8 cellular contexts compared by ENCODE assay signal in the genomic region with DNA sequence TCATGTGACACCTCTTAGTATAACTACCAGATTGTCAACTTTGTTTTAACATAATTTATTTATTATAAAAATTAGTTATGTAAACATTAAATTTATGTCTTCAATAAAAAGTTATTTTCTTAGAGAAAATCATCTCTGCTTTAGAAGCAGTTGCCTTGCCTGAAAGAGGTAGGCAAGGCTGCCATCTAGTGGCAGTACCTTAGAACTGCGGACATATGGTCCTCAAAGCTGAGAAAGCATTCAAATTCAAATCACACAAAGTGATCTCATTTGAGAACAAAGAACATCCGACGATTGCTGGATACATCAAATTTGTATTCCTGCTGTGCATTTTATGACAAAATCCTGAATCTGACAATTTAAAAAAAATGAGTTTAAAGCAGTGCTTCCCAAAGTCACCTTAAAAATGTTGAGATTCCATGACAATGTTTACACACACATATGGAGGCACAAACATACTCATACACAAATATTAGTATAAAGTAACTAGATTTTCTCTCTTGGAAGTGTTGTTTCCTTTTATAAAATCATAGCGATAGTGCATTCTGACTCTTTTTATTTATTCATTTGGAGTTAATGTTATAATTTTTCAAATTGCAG.
A peak's percentile ranks its signal among the peaks of the same experiment; 100 is the strongest.
DNase-seq lines count a peak whose midpoint lies in the region; ATAC-seq and TF ChIP-seq lines count a peak whose summit lies in the region.

No MANE protein-coding gene starts in this region.

- H3K4me3 ChIP-seq in DND-41 (ENCODE audit: low read depth in 1 of 2, low read length in 2 of 2): no peak overlapping the region
- H3K4me3 ChIP-seq in OCI-LY7 (ENCODE audit: low read depth, low read length, poor library complexity, severe bottlenecking): no peak overlapping the region

- H3K36me3 ChIP-seq in DND-41 (ENCODE audit: insufficient read depth, low read length): no peaks in the 10 kb centered on the region
- H3K36me3 ChIP-seq in OCI-LY7 (ENCODE audit: insufficient read depth, low read length): no peaks in the 10 kb centered on the region

- no peaks in the 10 kb centered on the region for H3K27me3 ChIP-seq in DND-41 (ENCODE audit: insufficient read depth, low read length, poor library complexity)

- CTCF ChIA-PET in OCI-LY7 (lab: Charles Lee; ENCODE audit: unreplicated experiment): interaction anchor here (0.6 to 1.0 kb wide), 2 partner anchors 820 to 1028 kb away, joined by 3 read pairs; no protein-coding TSS in a partner anchor

- H3K79me2 ChIP-seq in DND-41 (ENCODE audit: insufficient read depth, low read length) (no peaks in the 10 kb centered on the region), OCI-LY7 (ENCODE audit: insufficient read depth, low read depth, low read length) (no peaks in the 10 kb centered on the region)

- no peaks in the 10 kb centered on the region for H4K20me1 ChIP-seq in DND-41 (ENCODE audit: insufficient read depth, low read length)
- H4K20me1 ChIP-seq in OCI-LY7 (ENCODE audit: insufficient read depth, low read length): no peaks in the 10 kb centered on the region

- H3K4me2 ChIP-seq in DND-41 (ENCODE audit: insufficient read depth, low read length): no peak overlapping the region
- no peak overlapping the region for H3K4me2 ChIP-seq in OCI-LY7 (ENCODE audit: low read length)

- intact Hi-C loops in OCI-LY7 (cut with micrococcal nuclease; ENCODE audit: unreplicated experiment) (loop anchor here (5.0 kb wide), 1 partner anchor 1029 kb away; no protein-coding TSS in a partner anchor), left ventricle myocardium superior (cut with micrococcal nuclease) (loop anchor here (10.0 kb wide), 1 partner anchor 1031 kb away; no protein-coding TSS in a partner anchor)

- no peak overlapping the region for H3K4me3 Mint-ChIP-seq in activated naive CD8-positive, alpha-beta T cell treated with anti-CD3 and anti-CD28 coated beads, Interleukin-2, amount 50 U/mL, for 24 hours

- H3K27me3 Mint-ChIP-seq in activated naive CD8-positive, alpha-beta T cell treated with anti-CD3 and anti-CD28 coated beads, Interleukin-2, amount 50 U/mL, for 24 hours: no peaks in the 10 kb centered on the region

- TF ChIP-seq CTCF in DND-41 (IDR thresholded peaks at IDR 0.05; ENCODE audit: borderline replicate concordance, extremely low read depth, low read length, poor library complexity, severe bottlenecking): peak; percentile 89
- TF ChIP-seq CTCF in OCI-LY7 (conservative IDR thresholded peaks at IDR 0.05; ENCODE audit: low read length): peak; percentile 88

- H3K9me3 ChIP-seq in DND-41 (ENCODE audit: insufficient read depth, low read length, severe bottlenecking) (no peaks in the 10 kb centered on the region), OCI-LY7 (ENCODE audit: low read length) (no peaks in the 10 kb centered on the region)

- no peak overlapping the region for H3K9ac ChIP-seq in DND-41 (ENCODE audit: low read depth, low read length)

- H2AFZ ChIP-seq in DND-41 (ENCODE audit: low read depth, low read length) (no peak overlapping the region), OCI-LY7 (ENCODE audit: low read length) (no peak overlapping the region)

- peak; percentile 56 for DNase-seq in DND-41
- DNase-seq in OCI-LY7 (ENCODE audit: low spot score): peak; percentile 56
- peak; percentile 42 for DNase-seq in activated naive CD8-positive, alpha-beta T cell treated with anti-CD3 and anti-CD28 coated beads, Interleukin-2, amount 50 U/mL, for 24 hours
- DNase-seq in left ventricle myocardium superior: peak; percentile 39
- DNase-seq in renal cortical epithelial cell (ENCODE audit: low read depth): peak; percentile 49
- DNase-seq in GOT3 (lab: John Stamatoyannopoulos, UW): no peak

- ATAC-seq in DND-41 (ENCODE audit: insufficient read depth, low read depth) (peak; percentile 58; the same call in 2 of the 3 replicates), GM19397 (IDR thresholded peaks at IDR 0.05; ENCODE audit: unreplicated experiment) (peak; percentile 85), HG03520 (IDR thresholded peaks at IDR 0.05; ENCODE audit: unreplicated experiment) (peak; percentile 87), left ventricle myocardium superior (no peak)
- no peak for ATAC-seq in activated naive CD8-positive, alpha-beta T cell treated with anti-CD3 and anti-CD28 coated beads, Interleukin-2, amount 50 U/mL, for 24 hours

- no peaks in the 10 kb centered on the region for H3K36me3 Mint-ChIP-seq in activated naive CD8-positive, alpha-beta T cell treated with anti-CD3 and anti-CD28 coated beads, Interleukin-2, amount 50 U/mL, for 24 hours (ENCODE audit: low read depth)

- H3K27ac ChIP-seq in DND-41 (ENCODE audit: low read length) (no peak overlapping the region), OCI-LY7 (ENCODE audit: low read depth, low read length, poor library complexity, severe bottlenecking) (no peak overlapping the region)

- POLR2A ChIA-PET in OCI-LY7 (lab: Charles Lee): interaction anchor here (0.7 to 1.0 kb wide), 2 partner anchors 14 to 197 kb away, joined by 3 to 5 read pairs; no protein-coding TSS in a partner anchor

- no peaks in the 10 kb centered on the region for H3K4me1 Mint-ChIP-seq in activated naive CD8-positive, alpha-beta T cell treated with anti-CD3 and anti-CD28 coated beads, Interleukin-2, amount 50 U/mL, for 24 hours

- H3K9me2 ChIP-seq in OCI-LY7 (ENCODE audit: insufficient read depth, low read length): no peaks in the 10 kb centered on the region

- no TSS peak for BruUV-seq in OCI-LY7 (replicated peaks; lab: Mats Ljungman, UMichigan)

- H3K4me1 ChIP-seq in DND-41 (ENCODE audit: insufficient read depth, low read length): no peaks in the 10 kb centered on the region
- no peaks in the 10 kb centered on the region for H3K4me1 ChIP-seq in OCI-LY7 (ENCODE audit: insufficient read depth, low read length, poor library complexity, severe bottlenecking)

- H3K27ac Mint-ChIP-seq in activated naive CD8-positive, alpha-beta T cell treated with anti-CD3 and anti-CD28 coated beads, Interleukin-2, amount 50 U/mL, for 24 hours: no peak overlapping the region

- H3K9me3 Mint-ChIP-seq in activated naive CD8-positive, alpha-beta T cell treated with anti-CD3 and anti-CD28 coated beads, Interleukin-2, amount 50 U/mL, for 24 hours: no peaks in the 10 kb centered on the region

Comparison
In these comparisons a context has a peak if more than half of its experiments do, and no peak if none do; other contexts are left out.
1. ATAC-seq: peak in DND-41 (single experiment), GM19397 (single experiment) and HG03520 (single experiment); none in activated naive CD8-positive, alpha-beta T cell treated with anti-CD3 and anti-CD28 coated beads, Interleukin-2, amount 50 U/mL, for 24 hours (single experiment) and left ventricle myocardium superior (single experiment).